18 cellular contexts compared by ENCODE assay signal in the genomic region with DNA sequence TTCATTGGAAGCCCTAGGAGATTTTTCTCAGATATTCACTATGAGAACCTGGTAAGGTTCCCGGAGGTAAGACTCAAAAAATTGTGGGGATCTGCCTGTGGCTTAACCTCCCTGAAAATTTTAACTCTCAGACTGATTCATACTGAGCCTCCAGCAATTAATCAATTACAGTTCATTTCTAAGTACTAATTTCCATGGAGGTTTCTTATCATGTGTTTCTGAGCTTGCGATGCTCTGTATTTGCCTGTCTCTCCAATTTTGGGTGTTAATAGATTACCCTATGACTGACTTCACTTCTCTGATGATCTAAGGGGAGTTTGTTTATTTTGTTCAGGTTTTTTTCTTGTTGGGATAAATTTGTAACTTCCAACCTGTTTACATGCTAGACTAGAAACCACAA.
A peak's percentile ranks its signal among the peaks of the same experiment; 100 is the strongest.
DNase-seq lines count a peak whose midpoint lies in the region; ATAC-seq and TF ChIP-seq lines count a peak whose summit lies in the region.
"Had no signal": no experiment of that assay in that cellular context is flagged by ENCODE, and none has a peak within 500 bp of the region (broad histone marks: within the 10 kb centered on the region; RNA-seq: fewer than 3 reads in every experiment).

No MANE protein-coding gene starts in this region.

- H3K27me3 ChIP-seq in GM23338 (ENCODE audit: insufficient read depth) (no peaks in the 10 kb centered on the region), PC-9 (ENCODE audit: insufficient read depth, low read depth) (no peaks in the 10 kb centered on the region), neural progenitor cell (no peaks in the 10 kb centered on the region)
- H3K27me3 ChIP-seq: BLaER1 treated with 17β-estradiol and CSF1 and Interleukin-3, amounts not matched to agents 10 nM and 100 nM had no signal

- H3K4me1 Mint-ChIP-seq in GM23338 (peaks cover 33% of the 10 kb centered on the region), neural progenitor cell (no peaks in the 10 kb centered on the region)
- H3K4me1 Mint-ChIP-seq: CD4-positive, CD25-positive, alpha-beta regulatory T cell had no signal

- H3K27ac Mint-ChIP-seq in GM23338 (peak overlapping the region; percentile 43), neural progenitor cell (no peak overlapping the region)
- H3K27ac Mint-ChIP-seq: CD4-positive, CD25-positive, alpha-beta regulatory T cell; HFFc6 had no signal

- no peaks in the 10 kb centered on the region for H4K20me1 ChIP-seq in GM23338 (replicated peaks; ENCODE audit: insufficient read depth)
- H4K20me1 ChIP-seq in PC-9 (ENCODE audit: insufficient read depth): no peaks in the 10 kb centered on the region
- H4K20me1 ChIP-seq in neural progenitor cell (ENCODE audit: low read depth): no peaks in the 10 kb centered on the region
- H4K20me1 ChIP-seq: BLaER1 treated with 17β-estradiol and CSF1 and Interleukin-3, amounts not matched to agents 10 nM and 100 nM had no signal

- H3K4me3 Mint-ChIP-seq in GM23338 (no peak overlapping the region), neural progenitor cell (no peak overlapping the region)
- H3K4me3 Mint-ChIP-seq: HFFc6 had no signal

- no peaks in the 10 kb centered on the region for H3F3A ChIP-seq in GM23338 (replicated peaks; ENCODE audit: low read depth)
- H3F3A ChIP-seq in PC-9 (ENCODE audit: insufficient read depth, low read depth): no peaks in the 10 kb centered on the region
- H3F3A ChIP-seq in neural progenitor cell (ENCODE audit: low read depth): no peaks in the 10 kb centered on the region

- H3K9me2 ChIP-seq in GM23338 (ENCODE audit: insufficient read depth) (no peaks in the 10 kb centered on the region), PC-9 (ENCODE audit: insufficient read depth) (no peaks in the 10 kb centered on the region)

- H3K4me2 ChIP-seq in GM23338 (no peak overlapping the region), PC-9 (no peak overlapping the region), neural progenitor cell (no peak overlapping the region)
- H3K4me2 ChIP-seq: BLaER1 treated with 17β-estradiol and CSF1 and Interleukin-3, amounts not matched to agents 10 nM and 100 nM had no signal

- H3K9me3 Mint-ChIP-seq in GM23338 (no peaks in the 10 kb centered on the region), neural progenitor cell (no peaks in the 10 kb centered on the region)

- H3K9me3 ChIP-seq in PC-9 (ENCODE audit: insufficient read depth, low read depth) (peaks cover 9% of the 10 kb centered on the region; the same call in 1 of the 2 replicates), neural progenitor cell (ENCODE audit: low read depth) (no peaks in the 10 kb centered on the region)
- H3K9me3 ChIP-seq: BLaER1 treated with 17β-estradiol and CSF1 and Interleukin-3, amounts not matched to agents 10 nM and 100 nM; HAP-1 had no signal

- H3K79me2 ChIP-seq in GM23338 (replicated peaks; ENCODE audit: insufficient read depth) (0 out of 2 replicates have a peak, but pooled peaks cover 7% of the 10 kb centered on the region), PC-9 (ENCODE audit: low read depth) (no peaks in the 10 kb centered on the region), neural progenitor cell (ENCODE audit: low read depth) (no peaks in the 10 kb centered on the region)

- H2AFZ ChIP-seq in GM23338: no peak overlapping the region
- peak overlapping the region; percentile 33; the same call in 1 of the 2 replicates for H2AFZ ChIP-seq in PC-9
- peak overlapping the region; percentile 69 for H2AFZ ChIP-seq in neural progenitor cell (replicated peaks)
- H2AFZ ChIP-seq: GM23248 had no signal

- TF ChIP-seq CTCF in GM23338 (conservative IDR thresholded peaks at IDR 0.05; ENCODE audit: low read depth in 2 of 2): no peak
- TF ChIP-seq CTCF in PC-9 (conservative IDR thresholded peaks at IDR 0.05): no peak
- TF ChIP-seq CTCF in neural progenitor cell (IDR thresholded peaks at IDR 0.05): no peak

- CTCF ChIA-PET in PC-9 (lab: Charles Lee): no interaction called here

- H3K36me3 ChIP-seq in GM23338 (ENCODE audit: insufficient read depth) (no peaks in the 10 kb centered on the region), PC-9 (ENCODE audit: low read depth) (no peaks in the 10 kb centered on the region), neural progenitor cell (no peaks in the 10 kb centered on the region)
- H3K36me3 ChIP-seq: BLaER1 treated with 17β-estradiol and CSF1 and Interleukin-3, amounts not matched to agents 10 nM and 100 nM; HAP-1 had no signal

- no peak for ATAC-seq in GM23338
- peak; percentile 47 for ATAC-seq in HG03175 (IDR thresholded peaks at IDR 0.05; ENCODE audit: unreplicated experiment)
- ATAC-seq in HG03521 (IDR thresholded peaks at IDR 0.05; ENCODE audit: unreplicated experiment): no peak

- DNase-seq in GM23338 (ENCODE audit: low spot score) (no peak), PC-9 (no peak), neural progenitor cell (ENCODE audit: low spot score) (no peak), SW480 (ENCODE audit: low spot score) (no peak)
- DNase-seq in effector CD8-positive, alpha-beta T cell (lab: John Stamatoyannopoulos, UW): no peak
- DNase-seq: ACHN; CD4-positive, CD25-positive, alpha-beta regulatory T cell; DMS53; GF-D8; GM23248; HFFc6; IMR-90; KBM-7 had no signal

- H3K27ac ChIP-seq in GM23338 (ENCODE audit: low read depth) (peak overlapping the region; percentile 57; the same call in 1 of the 2 replicates), PC-9 (no peak overlapping the region), neural progenitor cell (no peak overlapping the region)
- H3K27ac ChIP-seq: BLaER1 treated with 17β-estradiol and CSF1 and Interleukin-3, amounts not matched to agents 10 nM and 100 nM; GM23248; HL-60 had no signal

- no peak overlapping the region for H3K9ac ChIP-seq in neural progenitor cell
- H3K9ac ChIP-seq: BLaER1 treated with 17β-estradiol and CSF1 and Interleukin-3, amounts not matched to agents 10 nM and 100 nM; GM23248 had no signal

- POLR2A ChIA-PET in PC-9 (lab: Charles Lee; ENCODE audit: unreplicated experiment): no interaction called here

- no TSS peak for BruUV-seq in PC-9 (replicated peaks; lab: Mats Ljungman, UMichigan)

- intact Hi-C loops in PC-9 (cut with micrococcal nuclease; ENCODE audit: unreplicated experiment): no loop called here

- H3K36me3 Mint-ChIP-seq in GM23338 (ENCODE audit: low read depth) (peaks cover 5% of the 10 kb centered on the region; the same call in 1 of the 3 replicates), neural progenitor cell (no peaks in the 10 kb centered on the region)
- H3K36me3 Mint-ChIP-seq: CD4-positive, CD25-positive, alpha-beta regulatory T cell had no signal

- no peak overlapping the region for H3K4me3 ChIP-seq in GM23338
- no peak overlapping the region for H3K4me3 ChIP-seq in PC-9
- no peak overlapping the region for H3K4me3 ChIP-seq in neural progenitor cell
- H3K4me3 ChIP-seq: BLaER1 treated with 17β-estradiol and CSF1 and Interleukin-3, amounts not matched to agents 10 nM and 100 nM; GM23248; HAP-1 had no signal

- no peaks in the 10 kb centered on the region for H3K27me3 Mint-ChIP-seq in GM23338 (ENCODE audit: insufficient read depth, low read depth, poor library complexity)
- H3K27me3 Mint-ChIP-seq in neural progenitor cell (ENCODE audit: insufficient read depth, low read depth): no peaks in the 10 kb centered on the region
- H3K27me3 Mint-ChIP-seq: CD4-positive, CD25-positive, alpha-beta regulatory T cell had no signal

- H3K4me1 ChIP-seq in GM23338 (ENCODE audit: insufficient read depth): peaks cover 31% of the 10 kb centered on the region
- no peaks in the 10 kb centered on the region for H3K4me1 ChIP-seq in PC-9 (replicated peaks; ENCODE audit: insufficient read depth)
- H3K4me1 ChIP-seq in neural progenitor cell: peaks cover 3% of the 10 kb centered on the region
- H3K4me1 ChIP-seq: HAP-1 had no signal

TF ChIP-seq in GM23338, 12 proteins besides CTCF, POLR2A, EP300 and RAD21 (continues in another document):
- no peak for TF ChIP-seq JUNB (IDR thresholded peaks at IDR 0.05; ENCODE audit: unreplicated experiment)
